8 cellular contexts compared by ENCODE assay signal in the genomic region with DNA sequence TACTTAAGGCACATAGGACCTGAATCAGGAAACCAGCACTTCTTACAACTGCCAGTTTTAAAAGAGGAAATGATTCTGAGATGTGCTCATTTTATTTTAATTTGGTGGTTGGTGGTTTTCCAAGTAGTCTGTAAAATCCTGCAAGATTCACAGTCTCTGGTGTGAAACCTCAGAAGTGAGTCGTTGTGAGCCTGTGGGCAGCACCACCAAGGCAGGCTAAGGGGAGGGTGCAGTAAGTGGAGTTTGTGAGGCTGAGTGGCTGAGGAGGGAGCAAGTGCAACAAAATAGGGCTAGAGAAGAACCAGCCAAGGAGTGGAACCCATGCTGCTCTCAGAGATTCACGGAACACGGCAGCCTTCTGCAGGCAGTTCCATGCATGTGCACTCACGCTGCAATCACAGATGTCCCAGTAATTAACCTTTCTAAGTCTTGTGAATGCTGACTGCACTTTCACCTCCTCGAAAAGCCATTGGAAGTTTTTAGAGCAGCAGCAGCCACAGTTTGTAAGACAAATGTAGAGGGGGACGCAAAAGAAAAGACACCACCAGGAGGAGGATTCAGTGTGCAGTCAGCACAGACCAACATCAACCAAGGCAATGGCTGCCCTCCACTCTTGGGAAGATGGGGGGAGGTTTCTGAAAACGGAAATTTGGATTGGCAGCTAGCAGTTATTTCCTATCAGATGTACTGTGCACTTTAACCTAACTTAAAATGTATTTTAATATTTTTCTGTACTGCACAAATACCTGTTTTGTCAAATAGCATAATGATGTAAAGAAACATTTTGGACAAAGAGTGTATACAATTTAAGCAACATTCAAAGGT. TPM values are rescaled to one million over a fixed set of nuclear protein-coding genes. Genes with fewer than 3 reads are reported as not detected.
DNase-seq lines count a peak whose midpoint lies in the region; ATAC-seq, FAIRE-seq and TF ChIP-seq lines count a peak whose summit lies in the region.
"Had no signal": no experiment of that assay in that cellular context is flagged by ENCODE, and none has a peak within 500 bp of the region (broad histone marks: within the 10 kb centered on the region; RNA-seq: fewer than 3 reads in every experiment).

No MANE protein-coding gene starts in this region.

- no peak overlapping the region for H3K4me3 Mint-ChIP-seq in astrocyte (ENCODE audit: unreplicated experiment)

- H3K4me1 ChIP-seq in astrocyte (ENCODE audit: insufficient read depth, low read length) = peaks cover 24% of the 10 kb centered on the region
- no peaks in the 10 kb centered on the region for H3K4me1 ChIP-seq in vagina
- H3K4me1 ChIP-seq: adrenal gland had no signal

- no peak overlapping the region for H3K27ac Mint-ChIP-seq in astrocyte (ENCODE audit: unreplicated experiment)

- H3K4me3 ChIP-seq in astrocyte (ENCODE audit: insufficient read depth, low read depth, low read length) (no peak overlapping the region), vagina (no peak overlapping the region)
- H3K4me3 ChIP-seq: adrenal gland had no signal

- H3K9me3 ChIP-seq in astrocyte (ENCODE audit: insufficient read depth, low read depth, low read length) = no peaks in the 10 kb centered on the region
- H3K9me3 ChIP-seq in vagina = no peaks in the 10 kb centered on the region
- H3K9me3 ChIP-seq: adrenal gland had no signal

- ATAC-seq in GM18909 (IDR thresholded peaks at IDR 0.05; ENCODE audit: poor library complexity, unreplicated experiment) (peak; percentile 93), HG03045 (IDR thresholded peaks at IDR 0.05; ENCODE audit: unreplicated experiment) (peak; percentile 77)

- no peak for TF ChIP-seq POLR2A in vagina (IDR thresholded peaks at IDR 0.05)

- no peak overlapping the region for H3K9ac ChIP-seq in astrocyte (ENCODE audit: low read length)

- H3K27me3 ChIP-seq in astrocyte (ENCODE audit: insufficient read depth, low read length) (no peaks in the 10 kb centered on the region), vagina (no peaks in the 10 kb centered on the region)
- H3K27me3 ChIP-seq: adrenal gland had no signal

- H3K27me3 Mint-ChIP-seq in astrocyte (ENCODE audit: low read depth, unreplicated experiment) = no peaks in the 10 kb centered on the region

- FAIRE-seq in astrocyte (lab: Jason Lieb, UNC) (peak; percentile 79), GM19239 (lab: Jason Lieb, UNC) (no peak)

- no peaks in the 10 kb centered on the region for H3K9me3 Mint-ChIP-seq in astrocyte (ENCODE audit: unreplicated experiment)

- intact Hi-C loops in vagina (cut with DNase I) = no loop called here

- H2AFZ ChIP-seq in astrocyte (ENCODE audit: low read depth, low read length) = no peak overlapping the region

- no peaks in the 10 kb centered on the region for H3K79me2 ChIP-seq in astrocyte (ENCODE audit: insufficient read depth, low read length)

- H3K27ac ChIP-seq in astrocyte (ENCODE audit: low read depth, low read length) (no peak overlapping the region), vagina (no peak overlapping the region)
- H3K27ac ChIP-seq: adrenal gland had no signal

- no peaks in the 10 kb centered on the region for H4K20me1 ChIP-seq in astrocyte (ENCODE audit: insufficient read depth, low read length)

- TF ChIP-seq CTCF in astrocyte (IDR thresholded peaks at IDR 0.05; ENCODE audit: insufficient read depth, low read depth, low read length) (no peak), vagina (IDR thresholded peaks at IDR 0.05) (no peak)

- H3K36me3 Mint-ChIP-seq in astrocyte (ENCODE audit: low read depth, unreplicated experiment) = peaks cover 7% of the 10 kb centered on the region

- peaks cover 17% of the 10 kb centered on the region for H3K4me1 Mint-ChIP-seq in astrocyte (ENCODE audit: low read depth, unreplicated experiment)

- DNase-seq in SKM-1 treated with dmso at 0.1 percent for 144 hours (lab: John Stamatoyannopoulos, UW; ENCODE audit: unreplicated experiment) (peak; percentile 70), astrocyte (ENCODE audit: low read depth) (peak; percentile 60), GM19239 (ENCODE audit: insufficient read length, low spot score) (no peak), vagina (ENCODE audit: extremely low spot score in 2 of 2) (no peak)
- peak; percentile 34 to 36 for DNase-seq in stimulated activated CD4-positive, alpha-beta T cell treated with anti-CD3 and anti-CD28 coated beads, Interleukin-15, amount 100 ng/mL, for 48 hours (ENCODE audit: low read depth in 2 of 2)

- H3K36me3 ChIP-seq in astrocyte (ENCODE audit: insufficient read depth, low read length) = peaks cover 13% of the 10 kb centered on the region
- H3K36me3 ChIP-seq in vagina = peaks cover 0 to 16% of the 10 kb centered on the region in 2 donors
- H3K36me3 ChIP-seq: adrenal gland had no signal

- no peak overlapping the region for H3K4me2 ChIP-seq in astrocyte (ENCODE audit: low read length)

RNA-seq across cellular contexts. Expression of gene ESD, which starts 44.9 kb away (rescaled TPM):
- total RNA-seq in astrocyte (91.3 and 94.5 TPM in 2 replicates), vagina (107 TPM)

Comparison
In these comparisons a context has a peak if more than half of its experiments do, and no peak if none do; other contexts are left out.
1. DNase-seq: peak in SKM-1 treated with dmso at 0.1 percent for 144 hours (single experiment), astrocyte (single experiment) and stimulated activated CD4-positive, alpha-beta T cell treated with anti-CD3 and anti-CD28 coated beads, Interleukin-15, amount 100 ng/mL, for 48 hours (2 of 2); none in GM19239 (single experiment) and vagina (0 of 2).